ENCODE assay signal across 8 cellular contexts in the genomic region with DNA sequence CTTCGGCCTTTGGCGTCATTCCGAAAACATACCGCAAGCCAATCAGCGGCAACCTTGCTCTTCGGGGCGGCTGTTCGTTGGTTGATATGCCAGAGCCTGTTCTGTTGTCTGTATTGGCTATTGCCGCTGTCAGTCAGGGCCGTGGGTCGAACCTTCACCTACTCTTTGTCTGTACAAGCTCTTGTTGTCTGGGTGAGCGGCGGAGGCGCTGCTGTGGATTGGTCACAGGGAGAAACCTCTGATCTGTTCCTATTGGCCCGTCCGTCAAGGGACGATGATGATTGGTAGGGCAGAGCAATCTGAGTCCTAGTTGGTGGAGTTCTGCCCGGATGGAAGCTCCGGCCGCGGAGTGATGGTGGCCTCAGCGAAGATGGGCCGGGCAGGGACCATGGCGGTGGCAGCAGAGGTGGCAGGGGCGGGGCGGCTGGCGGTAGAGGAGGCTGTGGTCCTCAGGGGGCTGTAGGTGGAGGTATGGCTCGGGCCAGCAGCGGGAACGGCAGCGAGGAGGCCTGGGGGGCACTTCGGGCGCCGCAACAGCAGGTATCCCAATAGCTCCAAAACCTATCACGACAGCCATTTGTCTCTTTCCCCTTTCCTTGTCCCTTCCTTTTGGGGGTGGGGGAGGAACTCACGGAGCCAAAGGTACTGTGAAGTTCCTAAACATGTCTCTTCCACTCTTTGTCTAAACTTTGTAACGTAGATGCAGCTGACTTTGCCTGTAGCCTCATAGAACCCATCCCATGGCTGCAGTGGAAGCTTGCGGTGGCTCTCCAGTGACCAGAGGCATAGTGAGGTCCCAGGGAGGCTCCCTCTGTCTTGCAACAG. TPM values are rescaled to one million over a fixed set of nuclear protein-coding genes. Genes with fewer than 3 reads are reported as not detected.
DNase-seq lines count a peak whose midpoint lies in the region; ATAC-seq, FAIRE-seq and TF ChIP-seq lines count a peak whose summit lies in the region.

Gene WBP1 (plus strand): TSS at position 307 of the 825 bp plus-strand sequence. CDS start 165 bp downstream, at position 472.

- peak within 1 kb of the TSS; percentile 92 to 97 for H3K27ac ChIP-seq in small intestine (ENCODE audit: low read depth in 1 of 2, low read length in 1 of 2)

- peak within 1 kb of the TSS; percentile 96 for H3K4me3 Mint-ChIP-seq in WTC11

- in situ Hi-C loops in ACHN (cut with HindIII; ENCODE audit: low pct_ligation_motif_present, low pct_unique_long_range_greater_than_20kb, low sequenced_read_pairs), result no loop called here

- H3K4me1 ChIP-seq in small intestine (ENCODE audit: control insufficient read depth in 2 of 2, insufficient read depth in 1 of 2, low read depth in 1 of 2, low read length in 1 of 2), result peaks cover 3 to 9% of the 10 kb centered on the region in 2 donors

- H3K27ac Mint-ChIP-seq in WTC11, result peak within 1 kb of the TSS; percentile 98

- POLR2A ChIA-PET in WTC11 (lab: Charles Lee), result interaction anchor here (0.6 to 2.7 kb wide), 16 partner anchors 9 to 97 kb away, joined by 3 to 29 read pairs (median 5); partner anchors contain the start of genes AUP1, HTRA2, LBX2 and MRPL53

- H3K36me3 Mint-ChIP-seq in WTC11, result peaks cover 9% of the 10 kb centered on the region

- H3K9me3 Mint-ChIP-seq in WTC11, result no peaks in the 10 kb centered on the region

- H3K27me3 Mint-ChIP-seq in WTC11 (ENCODE audit: low read depth), result no peaks in the 10 kb centered on the region

- peaks cover 36% of the 10 kb centered on the region for H3K4me1 Mint-ChIP-seq in WTC11

- H3K4me3 ChIP-seq in cardiac fibroblast (replicated peaks in 1 of 2; ENCODE audit: low read depth in 2 of 2, low read length in 2 of 2) (peak within 1 kb of the TSS; percentile 86 to 90), small intestine (ENCODE audit: low read depth in 1 of 2, low read length in 2 of 2) (peak within 1 kb of the TSS; percentile 39 to 72)

- peaks cover 3 to 7% of the 10 kb centered on the region in 2 donors for H3K36me3 ChIP-seq in small intestine (ENCODE audit: control insufficient read depth in 2 of 2, insufficient read depth in 2 of 2, low read length in 2 of 2)

- no peaks in the 10 kb centered on the region for H3K27me3 ChIP-seq in small intestine (ENCODE audit: control insufficient read depth in 2 of 2, insufficient read depth in 2 of 2, low read length in 2 of 2)

- FAIRE-seq in small intestine (lab: Jason Lieb, UNC), result peak; percentile 70

- WGBS in small intestine, 3 donors, result 0 to 1% (median 0%) methylated on average over 32 to 38 of the region's 38 CpGs

- CTCF ChIA-PET in WTC11 (lab: Charles Lee), result interaction anchor here (1.0 to 3.1 kb wide), 14 partner anchors 10 to 124 kb away, joined by 3 to 18 read pairs (median 4); partner anchors contain the start of genes CCDC142 and MRPL53

- H3K9me3 ChIP-seq in small intestine (ENCODE audit: control insufficient read depth, low read depth), result no peaks in the 10 kb centered on the region

- peak; percentile 100 for DNase-seq in ACHN
- DNase-seq in NCI-H226, result peak; percentile 100
- DNase-seq in WTC11 (ENCODE audit: low spot score), result peak; percentile 100
- peak; percentile 100 for DNase-seq in cardiac fibroblast (ENCODE audit: low read depth in 2 of 2)
- DNase-seq in iPS-NIHi11 (ENCODE audit: low spot score), result peak; percentile 89
- peak; percentile 100 for DNase-seq in small intestine

- TF ChIP-seq CTCF in WTC11 (IDR thresholded peaks at IDR 0.05), result no peak
- no peak for TF ChIP-seq CTCF in cardiac fibroblast (IDR thresholded peaks at IDR 0.05; ENCODE audit: low read depth, low read length)

- ATAC-seq in GM18907 (IDR thresholded peaks at IDR 0.05; ENCODE audit: unreplicated experiment) (peak; percentile 85), HG03175 (IDR thresholded peaks at IDR 0.05; ENCODE audit: unreplicated experiment) (peak; percentile 85), WTC11 (peak; percentile 89)

TF ChIP-seq in WTC11, 78 proteins besides CTCF, POLR2A, EP300 and RAD21 (continues in another document):
- TF ChIP-seq IRF1 (CRISPR knock-in tag; IDR thresholded peaks at IDR 0.05) (no peak), ATF6 (CRISPR knock-in tag; IDR thresholded peaks at IDR 0.05) (no peak), ZNF416 (CRISPR knock-in tag; IDR thresholded peaks at IDR 0.05) (peak; percentile 43; the same call in 1 of the 2 replicates), GTF2I (CRISPR knock-in tag; conservative IDR thresholded peaks at IDR 0.05) (no peak), OVOL2 (CRISPR knock-in tag; IDR thresholded peaks at IDR 0.05; ENCODE audit: borderline replicate concordance) (no peak), ZMAT4 (CRISPR knock-in tag; IDR thresholded peaks at IDR 0.05) (no peak; the same call in 1 of the 2 replicates), NR1H2 (CRISPR knock-in tag; IDR thresholded peaks at IDR 0.05) (no peak), GRHL2 (CRISPR knock-in tag; IDR thresholded peaks at IDR 0.05; ENCODE audit: insufficient replicate concordance, severe bottlenecking) (no peak), ZNF263 (CRISPR knock-in tag; IDR thresholded peaks at IDR 0.05; ENCODE audit: low read depth) (no peak), NR2C2 (CRISPR knock-in tag; IDR thresholded peaks at IDR 0.05) (no peak), HMGA2 (CRISPR knock-in tag; IDR thresholded peaks at IDR 0.05) (no peak), CREM (CRISPR knock-in tag; IDR thresholded peaks at IDR 0.05) (0 out of 2 replicates have a peak, but pooled peaks have one; percentile 27), NFATC4 (CRISPR knock-in tag; IDR thresholded peaks at IDR 0.05) (no peak), ATF3 (CRISPR knock-in tag; conservative IDR thresholded peaks at IDR 0.05) (no peak), MAX (CRISPR knock-in tag; IDR thresholded peaks at IDR 0.05) (no peak), IRF2 (CRISPR knock-in tag; IDR thresholded peaks at IDR 0.05; ENCODE audit: borderline replicate concordance, low read depth) (no peak), SP1 (CRISPR knock-in tag; conservative IDR thresholded peaks at IDR 0.05) (peak; percentile 43; the same call in 1 of the 2 replicates)
- TF ChIP-seq, protein P1, sequence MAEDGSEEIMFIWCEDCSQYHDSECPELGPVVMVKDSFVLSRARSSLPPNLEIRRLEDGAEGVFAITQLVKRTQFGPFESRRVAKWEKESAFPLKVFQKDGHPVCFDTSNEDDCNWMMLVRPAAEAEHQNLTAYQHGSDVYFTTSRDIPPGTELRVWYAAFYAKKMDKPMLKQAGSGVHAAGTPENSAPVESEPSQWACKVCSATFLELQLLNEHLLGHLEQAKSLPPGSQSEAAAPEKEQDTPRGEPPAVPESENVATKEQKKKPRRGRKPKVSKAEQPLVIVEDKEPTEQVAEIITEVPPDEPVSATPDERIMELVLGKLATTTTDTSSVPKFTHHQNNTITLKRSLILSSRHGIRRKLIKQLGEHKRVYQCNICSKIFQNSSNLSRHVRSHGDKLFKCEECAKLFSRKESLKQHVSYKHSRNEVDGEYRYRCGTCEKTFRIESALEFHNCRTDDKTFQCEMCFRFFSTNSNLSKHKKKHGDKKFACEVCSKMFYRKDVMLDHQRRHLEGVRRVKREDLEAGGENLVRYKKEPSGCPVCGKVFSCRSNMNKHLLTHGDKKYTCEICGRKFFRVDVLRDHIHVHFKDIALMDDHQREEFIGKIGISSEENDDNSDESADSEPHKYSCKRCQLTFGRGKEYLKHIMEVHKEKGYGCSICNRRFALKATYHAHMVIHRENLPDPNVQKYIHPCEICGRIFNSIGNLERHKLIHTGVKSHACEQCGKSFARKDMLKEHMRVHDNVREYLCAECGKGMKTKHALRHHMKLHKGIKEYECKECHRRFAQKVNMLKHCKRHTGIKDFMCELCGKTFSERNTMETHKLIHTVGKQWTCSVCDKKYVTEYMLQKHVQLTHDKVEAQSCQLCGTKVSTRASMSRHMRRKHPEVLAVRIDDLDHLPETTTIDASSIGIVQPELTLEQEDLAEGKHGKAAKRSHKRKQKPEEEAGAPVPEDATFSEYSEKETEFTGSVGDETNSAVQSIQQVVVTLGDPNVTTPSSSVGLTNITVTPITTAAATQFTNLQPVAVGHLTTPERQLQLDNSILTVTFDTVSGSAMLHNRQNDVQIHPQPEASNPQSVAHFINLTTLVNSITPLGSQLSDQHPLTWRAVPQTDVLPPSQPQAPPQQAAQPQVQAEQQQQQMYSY (CRISPR knock-in tag; IDR thresholded peaks at IDR 0.05), result no peak

RNA-seq across cellular contexts. Expression of gene WBP1, which starts in this region (rescaled TPM):
- total RNA-seq in WTC11 (2021), result 66.0 to 86.6 TPM (median 86.0 TPM) in 3 replicates
- 10 to 100 TPM; 55.1 to 82.7 (median 56.8) TPM for polyA plus RNA-seq in small intestine

Comparison
In these comparisons a context has a peak if more than half of its experiments do, and no peak if none do; other contexts are left out.
1. Peak in every context shown above with its lines: DNase-seq, ATAC-seq, H3K4me3 ChIP-seq and H3K27ac ChIP-seq.